ENCODE assay signal across 17 cellular contexts in genomic region chr19:46392837-46393236, GRCh38. TPM values are rescaled to one million over a fixed set of nuclear protein-coding genes. Genes with fewer than 3 reads are reported as not detected.
A peak's percentile ranks its signal among the peaks of the same experiment; 100 is the strongest.
DNase-seq lines count a peak whose midpoint lies in the region; ATAC-seq, FAIRE-seq and TF ChIP-seq lines count a peak whose summit lies in the region.
"Had no signal": no experiment of that assay in that cellular context is flagged by ENCODE, and none has a peak within 500 bp of the region (broad histone marks: within the 10 kb centered on the region; RNA-seq: fewer than 3 reads in every experiment).

No MANE protein-coding gene starts in this region.

- H3K36me3 Mint-ChIP-seq in nephron progenitor cell (ENCODE audit: low read depth), result peaks cover 46% of the 10 kb centered on the region

- peak; percentile 65 for FAIRE-seq in endometrium (lab: Jason Lieb, UNC)
- FAIRE-seq: HTR-8/SVneo, urothelium cell line had no signal

- H3K27ac Mint-ChIP-seq in nephron progenitor cell, result peak overlapping the region; percentile 78
- H3K27ac Mint-ChIP-seq: activated T-helper 17 cell treated with anti-CD3 and anti-CD28 coated beads, Interleukin-2, amount 50 U/mL, for 72 hours had no signal

- no peak overlapping the region for H3K4me3 Mint-ChIP-seq in nephron progenitor cell
- H3K4me3 Mint-ChIP-seq: activated CD4-positive, alpha-beta memory T cell treated with anti-CD3 and anti-CD28 coated beads, Interleukin-2, amount 10 ng/mL, durations not matched to agents 7 days and 5 days; activated T-helper 17 cell treated with anti-CD3 and anti-CD28 coated beads, Interleukin-2, amount 50 U/mL, for 72 hours; naive B cell had no signal

- H3K27me3 ChIP-seq in ACC112 (ENCODE audit: insufficient read depth, low read length) (no peaks in the 10 kb centered on the region), RWPE2 (ENCODE audit: insufficient read depth, poor library complexity, severe bottlenecking) (no peaks in the 10 kb centered on the region)
- H3K27me3 ChIP-seq: gastrocnemius medialis had no signal

- TF ChIP-seq CTCF in RWPE2 (IDR thresholded peaks at IDR 0.05; ENCODE audit: poor library complexity, severe bottlenecking), result no peak
- TF ChIP-seq CTCF in nephron progenitor cell (IDR thresholded peaks at IDR 0.05), result no peak

- peaks cover 6% of the 10 kb centered on the region for H3K9me3 Mint-ChIP-seq in nephron progenitor cell
- H3K9me3 Mint-ChIP-seq: activated T-helper 17 cell treated with anti-CD3 and anti-CD28 coated beads, Interleukin-2, amount 50 U/mL, for 72 hours; naive B cell had no signal

- peaks cover 30% of the 10 kb centered on the region for H3K4me1 Mint-ChIP-seq in nephron progenitor cell
- H3K4me1 Mint-ChIP-seq: activated T-helper 17 cell treated with anti-CD3 and anti-CD28 coated beads, Interleukin-2, amount 50 U/mL, for 72 hours had no signal

- no peaks in the 10 kb centered on the region for H3K4me1 ChIP-seq in ACC112 (ENCODE audit: control insufficient read depth, insufficient read depth, low read length, unreplicated experiment)
- no peaks in the 10 kb centered on the region for H3K4me1 ChIP-seq in RWPE2 (ENCODE audit: insufficient read depth, poor library complexity, severe bottlenecking)
- H3K4me1 ChIP-seq: gastrocnemius medialis had no signal

- H3K27me3 Mint-ChIP-seq in nephron progenitor cell (ENCODE audit: low read depth, poor library complexity), result peaks cover 19% of the 10 kb centered on the region

- no peak overlapping the region for H2AFZ ChIP-seq in ACC112 (ENCODE audit: low read length, unreplicated experiment)

- H3K27ac ChIP-seq in ACC112 (ENCODE audit: low read depth, low read length), result peak overlapping the region; percentile 12; the same call in 1 of the 2 replicates
- H3K27ac ChIP-seq in RWPE2 (ENCODE audit: poor library complexity, severe bottlenecking), result peak overlapping the region; percentile 5
- H3K27ac ChIP-seq: gastrocnemius medialis had no signal

- H3K4me3 ChIP-seq in ACC112 (ENCODE audit: low read depth, low read length) (no peak overlapping the region), RWPE2 (ENCODE audit: severe bottlenecking) (no peak overlapping the region)
- H3K4me3 ChIP-seq: gastrocnemius medialis had no signal

- no peaks in the 10 kb centered on the region for H3K79me2 ChIP-seq in ACC112 (ENCODE audit: control insufficient read depth, insufficient read depth, low read length, unreplicated experiment)

- H3K36me3 ChIP-seq in ACC112 (ENCODE audit: insufficient read depth, low read length) (peaks cover 15% of the 10 kb centered on the region), RWPE2 (ENCODE audit: low read depth) (peaks cover 42% of the 10 kb centered on the region)

- DNase-seq in RWPE2 (ENCODE audit: low spot score) (no peak), nephron progenitor cell (no peak), GDM1 (lab: John Stamatoyannopoulos, UW) (no peak), H4 (ENCODE audit: low spot score) (no peak)
- DNase-seq: activated CD4-positive, alpha-beta memory T cell treated with anti-CD3 and anti-CD28 coated beads, Interleukin-2, amount 10 ng/mL, durations not matched to agents 7 days and 5 days; gastrocnemius medialis; left ventricle myocardium superior; naive B cell; NCI-H1436 treated with DMSO at 0.1 percent for 48 hours; stimulated activated naive CD4-positive, alpha-beta T cell treated with Interleukin-2 at 50 U/mL for 16 hours had no signal

- H3K9me3 ChIP-seq in RWPE2 (ENCODE audit: severe bottlenecking), result no peaks in the 10 kb centered on the region
- H3K9me3 ChIP-seq: gastrocnemius medialis had no signal

- ATAC-seq in RWPE2 (ENCODE audit: low read depth), result no peak
- ATAC-seq in GM21723 (IDR thresholded peaks at IDR 0.05; ENCODE audit: unreplicated experiment), result no peak
- ATAC-seq in GM19463 (IDR thresholded peaks at IDR 0.05; ENCODE audit: unreplicated experiment), result no peak
- ATAC-seq: activated T-helper 17 cell treated with anti-CD3 and anti-CD28 coated beads, Interleukin-2, amount 50 U/mL, for 72 hours; gastrocnemius medialis; left ventricle myocardium superior had no signal

RNA-seq across cellular contexts. Expression of gene CCDC8, which starts 20.5 kb away (rescaled TPM):
- not detected in 2 replicates for total RNA-seq in H4 (2014; rRNA removed; shearing (Covaris generic))
- total RNA-seq: activated CD4-positive, alpha-beta memory T cell treated with anti-CD3 and anti-CD28 coated beads, Interleukin-2, amount 10 ng/mL, durations not matched to agents 7 days and 5 days; activated T-helper 17 cell treated with anti-CD3 and anti-CD28 coated beads, Interleukin-2, amount 50 U/mL, for 72 hours had no signal

RNA-seq across cellular contexts. Expression of gene PNMA8C, which starts 35.9 kb away (rescaled TPM):
- not detected in 2 replicates for total RNA-seq in H4 (2014; rRNA removed; shearing (Covaris generic))
- total RNA-seq: activated CD4-positive, alpha-beta memory T cell treated with anti-CD3 and anti-CD28 coated beads, Interleukin-2, amount 10 ng/mL, durations not matched to agents 7 days and 5 days; activated T-helper 17 cell treated with anti-CD3 and anti-CD28 coated beads, Interleukin-2, amount 50 U/mL, for 72 hours; gastrocnemius medialis had no signal

RNA-seq across cellular contexts. Expression of gene PPP5C, which starts 46.0 kb away (rescaled TPM):
- 48.7 and 59.1 TPM in 2 replicates for total RNA-seq in H4 (2014; rRNA removed; shearing (Covaris generic))
